Comparison of ENCODE assay signal across 19 cellular contexts in genomic region chr7:151423936-151424335, GRCh38. TPM values are rescaled to one million over a fixed set of nuclear protein-coding genes. Genes with fewer than 3 reads are reported as not detected.
DNase-seq lines count a peak whose midpoint lies in the region; TF ChIP-seq lines count a peak whose summit lies in the region.
"Had no signal": no experiment of that assay in that cellular context is flagged by ENCODE, and none has a peak within 500 bp of the region (broad histone marks: within the 10 kb centered on the region; RNA-seq: fewer than 3 reads in every experiment).

No MANE protein-coding gene starts in this region.

- H3K36me3 Mint-ChIP-seq in activated naive CD8-positive, alpha-beta T cell: peaks cover 2% of the 10 kb centered on the region
- peaks cover 2% of the 10 kb centered on the region for H3K36me3 Mint-ChIP-seq in activated naive CD8-positive, alpha-beta T cell treated with anti-CD3 and anti-CD28 coated beads for 36 hours
- H3K36me3 Mint-ChIP-seq in CD14-positive monocyte (peaks cover 0 to 3% of the 10 kb centered on the region in 2 donors), glutamatergic neuron (ENCODE audit: unreplicated experiment) (peaks cover 12% of the 10 kb centered on the region)
- H3K36me3 Mint-ChIP-seq: CD4-positive, CD25-positive, alpha-beta regulatory T cell had no signal

- H3K4me1 ChIP-seq in effector memory CD4-positive, alpha-beta T cell (ENCODE audit: control insufficient read depth, insufficient read depth, low read length, poor library complexity, severe bottlenecking): peaks cover 24% of the 10 kb centered on the region

- intact Hi-C loops in posterior vena cava (cut with DNase I) (no loop called here), CD14-positive monocyte (cut with micrococcal nuclease) (no loop called here), cardiac septum (cut with DNase I) (no loop called here)

- TF ChIP-seq CTCF in fibroblast of the aortic adventitia (IDR thresholded peaks at IDR 0.05; ENCODE audit: insufficient read depth, low read length) (no peak), CD14-positive monocyte (IDR thresholded peaks at IDR 0.05) (no peak), glutamatergic neuron (IDR thresholded peaks at IDR 0.05; ENCODE audit: partially characterized antibody, unreplicated experiment) (no peak)

- no peaks in the 10 kb centered on the region for H3K27me3 Mint-ChIP-seq in activated naive CD8-positive, alpha-beta T cell
- peaks cover 3% of the 10 kb centered on the region for H3K27me3 Mint-ChIP-seq in activated naive CD8-positive, alpha-beta T cell treated with anti-CD3 and anti-CD28 coated beads for 36 hours
- H3K27me3 Mint-ChIP-seq in CD14-positive monocyte (ENCODE audit: low read depth in 3 of 3) (peaks cover 2 to 7% (median 6%) of the 10 kb centered on the region in 3 donors), glutamatergic neuron (ENCODE audit: unreplicated experiment) (peaks cover 4% of the 10 kb centered on the region)

- no peaks in the 10 kb centered on the region for H3K9me3 ChIP-seq in effector memory CD4-positive, alpha-beta T cell (ENCODE audit: control insufficient read depth, low read length)

- DNase-seq in activated naive CD8-positive, alpha-beta T cell treated with anti-CD3 and anti-CD28 coated beads for 36 hours: no peak
- peak; percentile 59 for DNase-seq in fibroblast of the aortic adventitia (ENCODE audit: low read depth)
- peak; percentile 67 for DNase-seq in posterior vena cava (ENCODE audit: low spot score)
- no peak for DNase-seq in CD14-positive monocyte (ENCODE audit: low spot score)
- DNase-seq in glutamatergic neuron: no peak
- no peak for DNase-seq in cardiac septum (ENCODE audit: low spot score)
- DNase-seq in effector memory CD4-positive, alpha-beta T cell: no peak
- DNase-seq: C1 segment of cervical spinal cord; Caco-2; CD4-positive, CD25-positive, alpha-beta regulatory T cell; CD8-positive, alpha-beta T cell; DMS153; DND-41; GM23248; H7; HCEC 1CT had no signal

- H3K4me3 ChIP-seq in fibroblast of the aortic adventitia (ENCODE audit: low read depth, low read length): no peak overlapping the region
- no peak overlapping the region for H3K4me3 ChIP-seq in effector memory CD4-positive, alpha-beta T cell (ENCODE audit: insufficient read depth, low read depth, low read length, poor library complexity, severe bottlenecking)
- H3K4me3 ChIP-seq: GM23248 had no signal

- no peaks in the 10 kb centered on the region for H3K36me3 ChIP-seq in effector memory CD4-positive, alpha-beta T cell (ENCODE audit: control insufficient read depth, insufficient read depth, low read length)

- peaks cover 19% of the 10 kb centered on the region for H3K4me1 Mint-ChIP-seq in activated naive CD8-positive, alpha-beta T cell (ENCODE audit: low read depth)
- H3K4me1 Mint-ChIP-seq in activated naive CD8-positive, alpha-beta T cell treated with anti-CD3 and anti-CD28 coated beads for 36 hours: peaks cover 13% of the 10 kb centered on the region
- H3K4me1 Mint-ChIP-seq in CD14-positive monocyte (peaks cover 6% of the 10 kb centered on the region), glutamatergic neuron (ENCODE audit: low read depth, unreplicated experiment) (peaks cover 3% of the 10 kb centered on the region)

- H3K9me3 Mint-ChIP-seq in activated naive CD8-positive, alpha-beta T cell (ENCODE audit: low read depth): no peaks in the 10 kb centered on the region
- peaks cover 6% of the 10 kb centered on the region for H3K9me3 Mint-ChIP-seq in activated naive CD8-positive, alpha-beta T cell treated with anti-CD3 and anti-CD28 coated beads for 36 hours
- H3K9me3 Mint-ChIP-seq in CD14-positive monocyte (peaks cover 20 to 38% (median 35%) of the 10 kb centered on the region in 7 donors), glutamatergic neuron (ENCODE audit: unreplicated experiment) (peaks cover 4% of the 10 kb centered on the region)
- H3K9me3 Mint-ChIP-seq: CD8-positive, alpha-beta T cell had no signal

- H3K27me3 ChIP-seq in effector memory CD4-positive, alpha-beta T cell (replicated peaks; ENCODE audit: control insufficient read depth, insufficient read depth, low read length, poor library complexity, severe bottlenecking): no peaks in the 10 kb centered on the region

- no peak overlapping the region for H3K27ac ChIP-seq in effector memory CD4-positive, alpha-beta T cell (ENCODE audit: insufficient read depth, low read length, poor library complexity, severe bottlenecking)
- H3K27ac ChIP-seq: 22Rv1, GM23248 had no signal

- no peak overlapping the region for H3K4me3 Mint-ChIP-seq in activated naive CD8-positive, alpha-beta T cell
- H3K4me3 Mint-ChIP-seq in activated naive CD8-positive, alpha-beta T cell treated with anti-CD3 and anti-CD28 coated beads for 36 hours: no peak overlapping the region
- H3K4me3 Mint-ChIP-seq in CD14-positive monocyte (no peak overlapping the region), glutamatergic neuron (ENCODE audit: unreplicated experiment) (no peak overlapping the region)
- H3K4me3 Mint-ChIP-seq: CD4-positive, CD25-positive, alpha-beta regulatory T cell; CD8-positive, alpha-beta T cell had no signal

- peak overlapping the region; percentile 3 for H3K27ac Mint-ChIP-seq in activated naive CD8-positive, alpha-beta T cell
- H3K27ac Mint-ChIP-seq in activated naive CD8-positive, alpha-beta T cell treated with anti-CD3 and anti-CD28 coated beads for 36 hours: no peak overlapping the region
- H3K27ac Mint-ChIP-seq in CD14-positive monocyte (no peak overlapping the region), glutamatergic neuron (ENCODE audit: unreplicated experiment) (no peak overlapping the region)
- H3K27ac Mint-ChIP-seq: CD4-positive, CD25-positive, alpha-beta regulatory T cell; CD8-positive, alpha-beta T cell had no signal

RNA-seq across cellular contexts. Expression of gene WDR86, which starts 14.1 kb away (rescaled TPM):
- total RNA-seq in activated naive CD8-positive, alpha-beta T cell treated with anti-CD3 and anti-CD28 coated beads for 36 hours: not detected
- 0.45 and 17.7 TPM in 2 replicates for total RNA-seq in fibroblast of the aortic adventitia (ENCODE audit: low replicate concordance)
- total RNA-seq in posterior vena cava: 1 to 10 TPM; 4.1 to 6.2 TPM
- under 1 TPM; 0.11 to 0.30 TPM for polyA plus RNA-seq in CD14-positive monocyte
- total RNA-seq in glutamatergic neuron (ENCODE audit: unreplicated experiment): 70.5 TPM
- total RNA-seq in cardiac septum: not detected
- total RNA-seq: GM23248 had no signal
- polyA plus RNA-seq: GM23248 had no signal

RNA-seq across cellular contexts. Expression of gene CRYGN, which starts 16.0 kb away (rescaled TPM):
- under 1 TPM; 0.12 to 0.74 TPM for total RNA-seq in activated naive CD8-positive, alpha-beta T cell treated with anti-CD3 and anti-CD28 coated beads for 36 hours
- total RNA-seq in fibroblast of the aortic adventitia (ENCODE audit: low replicate concordance) (0.09 and 0.16 TPM in 2 replicates), posterior vena cava (1 to 10 TPM in 1 of 2 donors, under 1 TPM in 1; 0.42 to 1.1 TPM), glutamatergic neuron (ENCODE audit: unreplicated experiment) (not detected), cardiac septum (not detected)
- polyA plus RNA-seq in CD14-positive monocyte: not detected
- total RNA-seq: Caco-2; CD8-positive, alpha-beta T cell; GM23248 had no signal
- polyA plus RNA-seq: AG04450, GM23248 had no signal

Comparison
In these comparisons a context has a peak if more than half of its experiments do, and no peak if none do; other contexts are left out.
1. DNase-seq: peak in fibroblast of the aortic adventitia (single experiment) and posterior vena cava (single experiment); none in activated naive CD8-positive, alpha-beta T cell treated with anti-CD3 and anti-CD28 coated beads for 36 hours (single experiment), CD14-positive monocyte (single experiment), glutamatergic neuron (single experiment), cardiac septum (single experiment) and effector memory CD4-positive, alpha-beta T cell (0 of 3).